Comparison of ENCODE assay signal across 9 cellular contexts in the genomic region with DNA sequence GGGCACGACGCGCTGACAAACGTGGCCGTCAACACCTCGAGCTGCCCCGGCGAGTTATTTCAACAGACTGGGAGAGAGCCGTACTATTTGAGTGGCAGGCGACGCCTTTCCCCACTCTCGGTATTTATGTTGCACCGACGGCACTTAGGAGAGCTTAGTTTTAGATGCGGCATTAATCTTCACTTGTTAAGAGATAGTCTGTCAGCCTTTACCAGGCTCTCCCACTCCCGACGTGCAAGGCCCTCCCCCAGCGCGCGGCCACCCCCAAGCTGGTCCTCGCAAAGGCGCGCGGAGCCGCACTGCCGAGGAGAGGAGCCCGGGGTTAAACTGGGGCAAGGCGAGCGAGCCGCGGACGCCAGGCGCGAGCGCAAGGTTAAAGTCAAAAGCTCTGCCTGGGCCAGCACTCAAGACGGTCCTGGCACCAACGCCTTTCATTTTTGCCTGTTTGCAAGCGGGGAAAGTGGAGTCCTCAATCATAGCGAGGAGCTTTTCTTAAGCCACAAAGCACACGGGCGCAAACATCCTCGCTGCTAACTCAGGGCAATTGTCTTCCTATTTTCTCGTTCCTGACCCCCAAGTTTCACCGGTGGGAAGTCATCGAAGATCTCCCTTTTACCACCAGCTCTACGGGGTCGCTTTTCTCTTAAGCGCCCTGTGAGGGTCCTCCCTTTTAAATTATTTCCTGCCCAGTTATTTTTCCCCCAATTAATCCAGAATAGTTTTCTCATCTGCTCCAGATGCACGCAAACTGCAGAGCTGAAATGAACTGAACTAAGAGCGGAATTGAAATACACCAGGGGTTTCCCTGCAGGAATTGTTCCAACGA.
DNase-seq lines count a peak whose midpoint lies in the region; TF ChIP-seq lines count a peak whose summit lies in the region.
"Had no signal": no experiment of that assay in that cellular context is flagged by ENCODE, and none has a peak within 500 bp of the region (broad histone marks: within the 10 kb centered on the region; RNA-seq: fewer than 3 reads in every experiment).

No MANE protein-coding gene starts in this region.

- CTCF ChIA-PET in HEK293 (lab: Yijun Ruan, JAX) = interaction anchor here (1.0 to 1.1 kb wide), 2 partner anchors 12 to 63 kb away, joined by 3 read pairs; no protein-coding TSS in a partner anchor

- in situ Hi-C loops in astrocyte of the cerebellum (cut with HindIII; ENCODE audit: low sequenced_read_pairs) (no loop called here), transverse colon (cut with MboI; ENCODE audit: low pct_ligation_motif_present in 1 of 4, low pct_unique_long_range_greater_than_20kb in 1 of 4, low sequenced_read_pairs in 3 of 4) (no loop called here)

- no peak overlapping the region for H3K9ac ChIP-seq in iPS-20b (ENCODE audit: low read depth, low read length)

- H3K4me3 ChIP-seq in HEK293 (ENCODE audit: low read depth, low read length) (no peak overlapping the region), astrocyte of the cerebellum (ENCODE audit: low read depth, low read length) (peak overlapping the region; percentile 21), iPS-20b (ENCODE audit: low read length) (peak overlapping the region; percentile 30; the same call in 1 of the 2 replicates), skeletal muscle cell (ENCODE audit: low read depth, low read length) (peak overlapping the region; percentile 35), transverse colon (peak overlapping the region in 1 of 4 donors; percentile 14)

- TF ChIP-seq CTCF in HEK293 (tag by site-specific recombination; IDR thresholded peaks at IDR 0.05) (no peak), astrocyte of the cerebellum (IDR thresholded peaks at IDR 0.05; ENCODE audit: low read depth, low read length, missing control alignments) (no peak), transverse colon (IDR thresholded peaks at IDR 0.05) (no peak)

- TF ChIP-seq EP300 in transverse colon (IDR thresholded peaks at IDR 0.05; ENCODE audit: low read depth) = no peak

- no peak for DNase-seq in astrocyte of the cerebellum (ENCODE audit: low read depth)
- no peak for DNase-seq in skeletal muscle cell (ENCODE audit: low read depth)
- no peak for DNase-seq in midbrain (lab: John Stamatoyannopoulos, UW)
- DNase-seq in occipital lobe (lab: John Stamatoyannopoulos, UW) = no peak
- no peak for DNase-seq in transverse colon
- no peak for DNase-seq in activated naive CD4-positive, alpha-beta T cell treated with anti-CD3 and anti-CD28 coated beads, Interleukin-2, amount 50 U/mL, for 16 hours
- DNase-seq: NCI-H1105 had no signal

- POLR2A ChIA-PET in HEK293 (lab: Yijun Ruan, JAX) = no interaction called here

- H3K4me1 ChIP-seq in HEK293 (ENCODE audit: control insufficient read depth, insufficient read depth, low read length) (peaks cover 33% of the 10 kb centered on the region), iPS-20b (ENCODE audit: insufficient read depth, low read length) (peaks cover 12% of the 10 kb centered on the region; the same call in 1 of the 2 replicates), transverse colon (peaks cover 0 to 15% (median 5%) of the 10 kb centered on the region in 4 donors)

- no peak for TF ChIP-seq POLR2A in transverse colon (IDR thresholded peaks at IDR 0.05)

- H3K27ac ChIP-seq in HEK293 (ENCODE audit: extremely low read depth, low read depth, low read length) = no peak overlapping the region
- H3K27ac ChIP-seq in iPS-20b (ENCODE audit: low read length) = no peak overlapping the region
- H3K27ac ChIP-seq in transverse colon = no peak overlapping the region

- H3K27me3 ChIP-seq in iPS-20b (ENCODE audit: insufficient read depth, low read length) (peaks cover 100% of the 10 kb centered on the region), transverse colon (peaks cover 100% of the 10 kb centered on the region)

- H3K9me3 ChIP-seq in HEK293 (ENCODE audit: control insufficient read depth, insufficient read depth, low read depth, low read length) (no peaks in the 10 kb centered on the region), iPS-20b (ENCODE audit: insufficient read depth, low read depth, low read length) (no peaks in the 10 kb centered on the region; the same call in 1 of the 2 replicates), transverse colon (no peaks in the 10 kb centered on the region)

- H3K36me3 ChIP-seq in HEK293 (ENCODE audit: control insufficient read depth in 2 of 2, insufficient read depth in 1 of 2, low read length in 2 of 2) = no peaks in the 10 kb centered on the region
- no peaks in the 10 kb centered on the region for H3K36me3 ChIP-seq in iPS-20b (ENCODE audit: insufficient read depth, low read depth, low read length)
- H3K36me3 ChIP-seq in transverse colon = no peaks in the 10 kb centered on the region

- 13 to 18% methylated on average over 12 to 43 of the region's 51 CpGs for WGBS in transverse colon (ENCODE audit: low coverage in 1 of 2), 2 donors

- intact Hi-C loops in transverse colon (cut with DNase I; ENCODE audit: low total_unique reads) = no loop called here

TF ChIP-seq in HEK293, 187 proteins besides CTCF, POLR2A, EP300 and RAD21:
- peak; percentile 28; the same call in 1 of the 2 replicates for TF ChIP-seq ZNF140 (tag by site-specific recombination; IDR thresholded peaks at IDR 0.05)
- TF ChIP-seq, protein P1, sequence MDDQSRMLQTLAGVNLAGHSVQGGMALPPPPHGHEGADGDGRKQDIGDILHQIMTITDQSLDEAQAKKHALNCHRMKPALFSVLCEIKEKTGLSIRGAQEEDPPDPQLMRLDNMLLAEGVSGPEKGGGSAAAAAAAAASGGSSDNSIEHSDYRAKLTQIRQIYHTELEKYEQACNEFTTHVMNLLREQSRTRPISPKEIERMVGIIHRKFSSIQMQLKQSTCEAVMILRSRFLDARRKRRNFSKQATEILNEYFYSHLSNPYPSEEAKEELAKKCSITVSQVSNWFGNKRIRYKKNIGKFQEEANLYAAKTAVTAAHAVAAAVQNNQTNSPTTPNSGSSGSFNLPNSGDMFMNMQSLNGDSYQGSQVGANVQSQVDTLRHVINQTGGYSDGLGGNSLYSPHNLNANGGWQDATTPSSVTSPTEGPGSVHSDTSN (CRISPR knock-in tag; IDR thresholded peaks at IDR 0.05) = no peak
